In the genomic region with DNA sequence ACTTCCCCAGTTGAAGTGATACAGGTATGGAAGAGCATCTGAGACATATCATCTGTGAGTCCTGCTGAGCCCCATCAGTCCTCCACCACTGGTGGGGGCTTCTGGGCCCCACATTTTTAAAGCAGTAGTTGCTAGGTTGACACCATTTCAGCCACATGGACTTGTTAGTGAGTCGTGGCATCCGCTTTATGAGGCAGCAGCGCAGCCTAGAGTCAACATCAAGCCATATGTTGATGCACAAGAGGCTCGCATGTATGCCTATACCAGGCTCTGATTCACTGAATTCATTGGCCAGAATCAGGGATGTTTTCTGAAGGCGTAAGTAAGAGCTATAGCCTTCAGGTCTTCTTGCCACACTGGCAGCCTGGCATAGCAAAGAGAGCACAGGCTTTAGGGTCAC, we compare ENCODE assay signal across 1 cellular context.
TF ChIP-seq lines count a peak whose summit lies in the region.

No MANE protein-coding gene starts in this region.

TF ChIP-seq in HEK293, 187 proteins besides CTCF, POLR2A, EP300 and RAD21:
- TF ChIP-seq ZNF692 (tag by site-specific recombination; IDR thresholded peaks at IDR 0.05) (peak; percentile 59; the same call in 1 of the 2 replicates), GFI1B (tag by site-specific recombination; IDR thresholded peaks at IDR 0.05) (no peak)
